8 cellular contexts compared by ENCODE assay signal in genomic region chr6:143450453-143451362, GRCh38. TPM values are rescaled to one million over a fixed set of nuclear protein-coding genes. Genes with fewer than 3 reads are reported as not detected.
DNase-seq lines count a peak whose midpoint lies in the region; ATAC-seq and TF ChIP-seq lines count a peak whose summit lies in the region.

ADAT2 (minus strand) TSS chr6:143450695; CDS start chr6:143450658, 37 bp downstream.
PEX3 (plus strand) TSS chr6:143450805; CDS start chr6:143451043, 238 bp downstream.

- TF ChIP-seq CTCF in AG09319 (IDR thresholded peaks at IDR 0.05; ENCODE audit: low read depth, low read length) (no peak), activated B cell treated with CpG ODN at 0.5 μM for 24 hours (IDR thresholded peaks at IDR 0.05) (no peak)

- H3K4me1 Mint-ChIP-seq in activated B cell treated with CpG ODN at 0.5 μM for 24 hours (peaks cover 39% of the 10 kb centered on the region), immature natural killer cell (peaks cover 35 to 52% of the 10 kb centered on the region in 2 donors)

- peak within 1 kb of the TSS; percentile 96 for H3K27ac Mint-ChIP-seq in activated B cell treated with CpG ODN at 0.5 μM for 24 hours
- H3K27ac Mint-ChIP-seq in immature natural killer cell, result peak within 1 kb of the TSS; percentile 89 to 97 (median 95)

- peak; percentile 86 for DNase-seq in AG09319 (ENCODE audit: extremely low read depth, low read depth)
- DNase-seq in NCI-H345 (lab: John Stamatoyannopoulos, UW), result peak; percentile 95
- peak; percentile 90 for DNase-seq in activated B cell treated with CpG ODN at 0.5 μM for 24 hours
- DNase-seq in caudate nucleus (lab: John Stamatoyannopoulos, UW), result peak in 60 of 61 donors; percentile 19 to 94 (median 87)
- DNase-seq in immature natural killer cell, result peak; percentile 91 to 93 (median 92)
- DNase-seq in smooth muscle cell of the brain vasculature (ENCODE audit: low read depth, low spot score), result peak; percentile 80

- POLR2A ChIA-PET in activated B cell treated with CpG ODN at 0.5 μM for 24 hours (lab: Charles Lee), result interaction anchor here (0.5 to 2.2 kb wide), 16 partner anchors 9 to 1303 kb away, joined by 3 to 13 read pairs (median 4); partner anchors contain the start of genes FUCA2, LTV1, NMBR and VTA1

- intact Hi-C loops in activated B cell treated with CpG ODN at 0.5 μM for 24 hours (cut with micrococcal nuclease), result loop anchor here (1.0 to 5.0 kb wide), 11 partner anchors 61 to 1303 kb away; partner anchors contain the start of genes AIG1, FUCA2, LTV1 and NMBR

- peak within 1 kb of the TSS; percentile 52 for H3K27ac ChIP-seq in caudate nucleus (ENCODE audit: low read depth, low read length)

- H3K4me3 Mint-ChIP-seq in activated B cell treated with CpG ODN at 0.5 μM for 24 hours, result peak within 1 kb of the TSS; percentile 98
- peak within 1 kb of the TSS; percentile 93 to 100 (median 98) for H3K4me3 Mint-ChIP-seq in immature natural killer cell

- H3K27me3 Mint-ChIP-seq in activated B cell treated with CpG ODN at 0.5 μM for 24 hours (no peaks in the 10 kb centered on the region), immature natural killer cell (ENCODE audit: low read depth in 3 of 3) (peaks cover 3 to 10% (median 6%) of the 10 kb centered on the region in 3 donors)

- CTCF ChIA-PET in activated B cell treated with CpG ODN at 0.5 μM for 24 hours (lab: Charles Lee), result interaction anchor here (1.1 to 1.7 kb wide), 2 partner anchors 23 to 88 kb away, joined by 3 to 6 read pairs; no protein-coding TSS in a partner anchor

- H3K9me3 Mint-ChIP-seq in activated B cell treated with CpG ODN at 0.5 μM for 24 hours, result no peaks in the 10 kb centered on the region
- H3K9me3 Mint-ChIP-seq in immature natural killer cell, result no peaks in the 10 kb centered on the region

- ATAC-seq in GM19025 (IDR thresholded peaks at IDR 0.05; ENCODE audit: low read depth, unreplicated experiment), result peak; percentile 98
- ATAC-seq in HG03280 (IDR thresholded peaks at IDR 0.05; ENCODE audit: unreplicated experiment), result peak; percentile 98
- ATAC-seq in activated B cell treated with CpG ODN at 0.5 μM for 24 hours (ENCODE audit: low read depth), result peak; percentile 91

- peaks cover 25% of the 10 kb centered on the region for H3K36me3 Mint-ChIP-seq in activated B cell treated with CpG ODN at 0.5 μM for 24 hours (ENCODE audit: low read depth)
- H3K36me3 Mint-ChIP-seq in immature natural killer cell, result no peaks in the 10 kb centered on the region

RNA-seq across cellular contexts. Expression of gene ADAT2, which starts in this region (rescaled TPM):
- total RNA-seq in activated B cell treated with CpG ODN at 0.5 μM for 24 hours, result 22.4 and 30.2 TPM in 2 replicates
- 1 to 10 TPM in 1 of 3 donors, under 1 TPM in 1, not detected in 1; 0.66 to 1.2 TPM for polyA plus RNA-seq in immature natural killer cell

RNA-seq across cellular contexts. Expression of gene PEX3, which starts in this region (rescaled TPM):
- total RNA-seq in activated B cell treated with CpG ODN at 0.5 μM for 24 hours, result 21.7 and 26.5 TPM in 2 replicates
- 10 to 100 TPM; 12.5 to 16.6 (median 14.2) TPM for polyA plus RNA-seq in immature natural killer cell

Comparison
In these comparisons a context has a peak if more than half of its experiments do, and no peak if none do; other contexts are left out.
1. Peak in every context shown above with its lines: DNase-seq, ATAC-seq and H3K27ac ChIP-seq.